18 cellular contexts compared by ENCODE assay signal in genomic region chr7:94325121-94325475, GRCh38.
"Had no signal": no experiment of that assay in that cellular context is flagged by ENCODE, and none has a peak within 500 bp of the region (broad histone marks: within the 10 kb centered on the region; RNA-seq: fewer than 3 reads in every experiment).

No MANE protein-coding gene starts in this region.

- H3K27me3 Mint-ChIP-seq: activated B cell treated with CpG ODN at 0.5 μM for 24 hours; activated CD8-positive, alpha-beta T cell treated with anti-CD3 and anti-CD28 coated beads for 36 hours had no signal

- H3K36me3 ChIP-seq: adrenal gland, colonic mucosa, esophagus muscularis mucosa, tibial nerve had no signal

- H3K27me3 ChIP-seq: adrenal gland, colonic mucosa, esophagus muscularis mucosa, tibial nerve had no signal

- H3K9me3 ChIP-seq: adrenal gland, colonic mucosa had no signal

- H3K4me1 ChIP-seq: adrenal gland, colonic mucosa, esophagus muscularis mucosa had no signal

- H3K4me1 Mint-ChIP-seq: activated B cell treated with CpG ODN at 0.5 μM for 24 hours; naive thymus-derived CD4-positive, alpha-beta T cell had no signal

- H3K27ac ChIP-seq: adrenal gland, colonic mucosa had no signal

- ATAC-seq: activated CD8-positive, alpha-beta T cell treated with anti-CD3 and anti-CD28 coated beads for 36 hours; activated T-cell treated with anti-CD3 and anti-CD28 coated beads, Interleukin-2, amount 50 U/mL, for 4 hours; naive thymus-derived CD4-positive, alpha-beta T cell; stimulated activated naive B cell treated with anti-CD40 and anti-IgM and Interleukin-4, amounts not matched to agents 10 μg/mL and 1 μg/mL and 100 μg/mL, for 72 hours had no signal

- H3K4me3 ChIP-seq: adrenal gland, colonic mucosa, esophagus muscularis mucosa, lung, tibial nerve had no signal

- H3K27ac Mint-ChIP-seq: activated B cell treated with CpG ODN at 0.5 μM for 24 hours; activated CD8-positive, alpha-beta T cell treated with anti-CD3 and anti-CD28 coated beads for 36 hours; naive thymus-derived CD4-positive, alpha-beta T cell; stimulated activated naive B cell treated with anti-CD40 and anti-IgM and Interleukin-4, amounts not matched to agents 10 μg/mL and 1 μg/mL and 100 μg/mL, for 72 hours; T-helper 2 cell treated with Interferon-gamma antibody and Interleukin-4, amounts not matched to agents 5 μg/mL and 100 μg/mL, for 36 hours had no signal

- DNase-seq: activated B cell treated with CpG ODN at 0.5 μM for 24 hours; activated CD4-positive, alpha-beta T cell treated with anti-CD3 and anti-CD28 coated beads for 48 hours; activated CD8-positive, alpha-beta T cell treated with anti-CD3 and anti-CD28 coated beads for 36 hours; activated effector memory CD4-positive, alpha-beta T cell treated with Interleukin-2 at 50 U/mL for 16 hours; activated naive CD4-positive, alpha-beta T cell treated with anti-CD3 and anti-CD28 coated beads, Interleukin-2, amount 50 U/mL, for 16 hours; activated T-cell treated with anti-CD3 and anti-CD28 coated beads, Interleukin-2, amount 50 U/mL, for 4 hours; adrenal gland; colonic mucosa; effector CD4-positive, alpha-beta T cell; head of caudate nucleus; left cardiac atrium; naive thymus-derived CD4-positive, alpha-beta T cell; stimulated activated CD4-positive, alpha-beta T cell treated with anti-CD3 and anti-CD28 coated beads, Interleukin-4, amount 100 ng/mL, for 1 hour; stimulated activated naive B cell treated with anti-CD40 and anti-IgM and Interleukin-4, amounts not matched to agents 10 μg/mL and 1 μg/mL and 100 μg/mL, for 72 hours had no signal

- H3K4me3 Mint-ChIP-seq: activated B cell treated with CpG ODN at 0.5 μM for 24 hours; activated CD8-positive, alpha-beta T cell treated with anti-CD3 and anti-CD28 coated beads for 36 hours; activated T-cell treated with anti-CD3 and anti-CD28 coated beads, Interleukin-2, amount 50 U/mL, for 4 hours; naive thymus-derived CD4-positive, alpha-beta T cell; stimulated activated naive B cell treated with anti-CD40 and anti-IgM and Interleukin-4, amounts not matched to agents 10 μg/mL and 1 μg/mL and 100 μg/mL, for 72 hours; T-helper 2 cell treated with Interferon-gamma antibody and Interleukin-4, amounts not matched to agents 5 μg/mL and 100 μg/mL, for 36 hours had no signal
